8 cellular contexts compared by ENCODE assay signal in genomic region chr1:34296059-34296458, GRCh38.
"Had no signal": no experiment of that assay in that cellular context is flagged by ENCODE, and none has a peak within 500 bp of the region (broad histone marks: within the 10 kb centered on the region; RNA-seq: fewer than 3 reads in every experiment).

No MANE protein-coding gene starts in this region.

- H3K4me3 ChIP-seq: GM23248, GM23338, HAP-1 had no signal

- H2AFZ ChIP-seq: GM23248, GM23338 had no signal

- H3K4me2 ChIP-seq: GM23338 had no signal

- H3K36me3 ChIP-seq: HAP-1 had no signal

- H3K27ac ChIP-seq: GM23248 had no signal

- H3K9me3 ChIP-seq: HAP-1 had no signal

- H3K9me3 Mint-ChIP-seq: GM23338 had no signal

- H3K9ac ChIP-seq: GM23248 had no signal

- H3K27ac Mint-ChIP-seq: GM23338, HFFc6 had no signal

- H3K4me3 Mint-ChIP-seq: GM23338, HFFc6 had no signal

- ATAC-seq: GM23338, HCT116 had no signal

- H3K4me1 Mint-ChIP-seq: GM23338 had no signal

- H3K4me1 ChIP-seq: HAP-1 had no signal

- DNase-seq: GM23248, GOT3, H7, HCEC 1CT, HFFc6 had no signal
